ENCODE assay signal across 1 cellular context in the genomic region with DNA sequence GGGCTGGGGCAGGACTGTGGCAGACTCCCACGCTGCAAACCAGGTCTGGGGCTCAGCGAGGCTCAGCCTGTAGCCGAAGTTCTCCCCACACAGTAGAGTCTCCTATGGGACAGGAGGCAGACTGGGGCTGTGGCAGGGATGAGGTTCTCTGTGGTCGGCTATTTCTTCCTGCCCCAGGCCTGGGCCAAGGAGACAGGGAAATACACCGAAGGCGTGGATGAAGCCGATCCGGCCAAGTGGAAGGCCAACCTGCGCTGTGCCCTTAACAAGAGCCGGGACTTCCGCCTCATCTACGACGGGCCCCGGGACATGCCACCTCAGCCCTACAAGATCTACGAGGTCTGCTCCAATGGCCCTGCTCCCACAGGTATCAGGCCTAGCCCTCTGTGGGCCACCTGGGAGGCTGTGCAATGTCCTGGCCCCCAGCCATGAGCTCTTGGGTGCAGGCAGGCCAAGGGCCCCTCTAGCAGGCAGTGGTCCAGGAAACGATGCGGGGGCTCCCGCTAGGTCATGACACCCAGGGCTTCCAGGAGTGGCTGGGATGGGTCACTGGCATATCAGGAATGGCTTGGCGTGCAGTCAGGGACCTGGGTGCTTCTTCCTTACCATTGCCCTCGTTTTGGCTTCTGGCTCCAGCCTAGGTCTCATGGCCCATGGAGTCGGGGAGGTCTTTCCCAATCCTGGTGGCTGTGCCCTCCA.
TF ChIP-seq lines count a peak whose summit lies in the region.

No MANE protein-coding gene starts in this region.

TF ChIP-seq in GM12878, 131 proteins besides CTCF, POLR2A, EP300 and RAD21:
- TF ChIP-seq NR2C2 (IDR thresholded peaks at IDR 0.05; ENCODE audit: borderline replicate concordance, control insufficient read depth, insufficient read length, low read depth) (no peak), POLR2AphosphoS5 (IDR thresholded peaks at IDR 0.05; ENCODE audit: low read length) (peak; percentile 15; the same call in 1 of the 2 replicates), ZNF24 (IDR thresholded peaks at IDR 0.05) (no peak)
